Comparison of ENCODE assay signal across 31 cellular contexts in genomic region chr3:100614941-100615340, GRCh38. TPM values are rescaled to one million over a fixed set of nuclear protein-coding genes. Genes with fewer than 3 reads are reported as not detected.
DNase-seq lines count a peak whose midpoint lies in the region; ATAC-seq and TF ChIP-seq lines count a peak whose summit lies in the region.
"Had no signal": no experiment of that assay in that cellular context is flagged by ENCODE, and none has a peak within 500 bp of the region (broad histone marks: within the 10 kb centered on the region; RNA-seq: fewer than 3 reads in every experiment).

No MANE protein-coding gene starts in this region.

- no peaks in the 10 kb centered on the region for H3K36me3 ChIP-seq in A673 (ENCODE audit: insufficient read depth, low read length, poor library complexity, severe bottlenecking)
- H3K36me3 ChIP-seq: ascending aorta; BLaER1 treated with 17β-estradiol and CSF1 and Interleukin-3, amounts not matched to agents 10 nM and 100 nM; lower lobe of right lung; pancreas had no signal

- H3K4me3 ChIP-seq in A673 (ENCODE audit: low read depth, low read length, poor library complexity, severe bottlenecking): no peak overlapping the region
- H3K4me3 ChIP-seq: A549; ascending aorta; BLaER1 treated with 17β-estradiol and CSF1 and Interleukin-3, amounts not matched to agents 10 nM and 100 nM; lower lobe of right lung; mucosa of descending colon had no signal

- H3K4me1 ChIP-seq in A673 (ENCODE audit: insufficient read depth, low read length, poor library complexity, severe bottlenecking): peaks cover 53% of the 10 kb centered on the region
- H3K4me1 ChIP-seq: ascending aorta; BLaER1 treated with 17β-estradiol and CSF1 and Interleukin-3, amounts not matched to agents 10 nM and 100 nM; lower lobe of right lung had no signal

- H3K9me3 ChIP-seq in A673 (ENCODE audit: low read depth, low read length, poor library complexity, severe bottlenecking): no peaks in the 10 kb centered on the region
- H3K9me3 ChIP-seq: A549; ascending aorta; BLaER1 treated with 17β-estradiol and CSF1 and Interleukin-3, amounts not matched to agents 10 nM and 100 nM; lower lobe of right lung; mucosa of descending colon; pancreas had no signal

- ATAC-seq in GM18909 (IDR thresholded peaks at IDR 0.05; ENCODE audit: poor library complexity, unreplicated experiment) (peak; percentile 76), HG03108 (IDR thresholded peaks at IDR 0.05; ENCODE audit: unreplicated experiment) (peak; percentile 72), GM18520 (IDR thresholded peaks at IDR 0.05; ENCODE audit: unreplicated experiment) (no peak), HG02884 (IDR thresholded peaks at IDR 0.05; ENCODE audit: unreplicated experiment) (no peak)
- ATAC-seq: A549, lower lobe of right lung, mucosa of descending colon, right cardiac atrium had no signal

- no TSS peak for BruUV-seq in A673 (replicated peaks; lab: Mats Ljungman, UMichigan)

- no peak for TF ChIP-seq CTCF in A673 (conservative IDR thresholded peaks at IDR 0.05; ENCODE audit: low read depth, low read length)

- CTCF ChIA-PET in A673 (lab: Charles Lee): no interaction called here

- DNase-seq in A673 (ENCODE audit: low spot score): no peak
- DNase-seq in NCI-H524 treated with DMSO at 0.1 percent for 48 hours (lab: John Stamatoyannopoulos, UW): peak; percentile 37
- DNase-seq in medulla oblongata (ENCODE audit: extremely low spot score): no peak
- no peak for DNase-seq in cerebellar cortex (ENCODE audit: low spot score)
- DNase-seq: activated B cell treated with CpG ODN at 0.5 μM for 24 hours; activated CD4-positive, alpha-beta T cell treated with anti-CD3 and anti-CD28 coated beads, Interleukin-2, amount 50 U/mL, for 4 hours; activated naive CD8-positive, alpha-beta T cell treated with anti-CD3 and anti-CD28 coated beads for 36 hours; COR-L47; DMS79; GF-D8; lower lobe of right lung; mucosa of descending colon; NCI-H1105; NCI-H2029; pancreas; right cardiac atrium; stimulated activated CD4-positive, alpha-beta T cell treated with anti-CD3 and anti-CD28 coated beads, Interleukin-12 subunit alpha, Interleukin-12 subunit beta, amount 100 ng/mL, for 4 hours; stimulated activated CD4-positive, alpha-beta T cell treated with anti-CD3 and anti-CD28 coated beads, Interleukin-4, amount 100 ng/mL, for 24 hours; stimulated activated naive CD4-positive, alpha-beta T cell had no signal

- peak overlapping the region; percentile 65 for H3K27ac ChIP-seq in A673 (ENCODE audit: low read depth, low read length, poor library complexity, severe bottlenecking)
- H3K27ac ChIP-seq: A549; ascending aorta; BLaER1 treated with 17β-estradiol and CSF1 and Interleukin-3, amounts not matched to agents 10 nM and 100 nM; HL-60; lower lobe of right lung had no signal

- no peaks in the 10 kb centered on the region for H3K27me3 ChIP-seq in A673 (replicated peaks; ENCODE audit: insufficient read depth, low read depth, low read length, poor library complexity)
- H3K27me3 ChIP-seq: ascending aorta; BLaER1 treated with 17β-estradiol and CSF1 and Interleukin-3, amounts not matched to agents 10 nM and 100 nM; pancreas had no signal

- intact Hi-C loops in A673 (cut with micrococcal nuclease; ENCODE audit: unreplicated experiment): loop anchor here (5.0 kb wide), 1 partner anchor 97 kb away; no protein-coding TSS in a partner anchor

- POLR2A ChIA-PET in A673 (lab: Charles Lee; ENCODE audit: low non-redundant PET): no interaction called here

RNA-seq across cellular contexts. Expression of gene ADGRG7, which starts 5.5 kb away (rescaled TPM):
- 2.4 and 2.7 TPM in 2 replicates for total RNA-seq in A673 (2021)
- total RNA-seq: activated B cell treated with CpG ODN at 0.5 μM for 24 hours; activated naive CD8-positive, alpha-beta T cell treated with anti-CD3 and anti-CD28 coated beads for 36 hours; activated T-helper 2 cell treated with anti-CD3 and anti-CD28 coated beads, Interferon-gamma antibody, Interleukin-2, Interleukin-4, amounts not matched to agents 10 μg/mL and 5 μg/mL and 100 μg/mL, durations not matched to agents 14 hours and 24 hours and 36 hours; ascending aorta; glomerular endothelial cell; H4; kidney epithelial cell; lower lobe of right lung; right cardiac atrium had no signal

Comparison
In these comparisons a context has a peak if more than half of its experiments do, and no peak if none do; other contexts are left out.
1. ATAC-seq: peak in GM18909 (single experiment) and HG03108 (single experiment); none in GM18520 (single experiment) and HG02884 (single experiment).